1 cellular context compared by ENCODE assay signal in genomic region chr22:29300807-29301601, GRCh38.
TF ChIP-seq lines count a peak whose summit lies in the region.

No MANE protein-coding gene starts in this region.

TF ChIP-seq in A549, 52 proteins besides CTCF, POLR2A, EP300 and RAD21 (continued from another document):
- no peak for TF ChIP-seq ATOH8 (CRISPR knock-in tag; IDR thresholded peaks at IDR 0.05; ENCODE audit: low read depth)
- TF ChIP-seq RFX5 (IDR thresholded peaks at IDR 0.05), result no peak
